In genomic region chr12:55965941-55966407, GRCh38 we compare ENCODE assay signal across 7 cellular contexts. TPM values are rescaled to one million over a fixed set of nuclear protein-coding genes. Genes with fewer than 3 reads are reported as not detected.
DNase-seq lines count a peak whose midpoint lies in the region; TF ChIP-seq lines count a peak whose summit lies in the region.

Gene PMEL (minus strand): TSS chr12:55966042. CDS start chr12:55966011, 31 bp downstream.

- no peaks in the 10 kb centered on the region for H3K9me3 ChIP-seq in H9 (ENCODE audit: control insufficient read depth, low read depth, low read length)
- no peaks in the 10 kb centered on the region for H3K9me3 ChIP-seq in SK-N-MC (ENCODE audit: low read depth, low read length)
- no peaks in the 10 kb centered on the region for H3K9me3 ChIP-seq in neuronal stem cell (replicated peaks in 1 of 2; ENCODE audit: control insufficient read depth in 2 of 2, insufficient read depth in 1 of 2, low read depth in 1 of 2, low read length in 2 of 2)

- peaks cover 15% of the 10 kb centered on the region for H3K23me2 ChIP-seq in H9 (ENCODE audit: insufficient read length, low read depth, low read length, poor library complexity, severe bottlenecking)

- H3K9ac ChIP-seq in H9 (ENCODE audit: extremely low read depth, insufficient read length, low read length) = peak within 1 kb of the TSS; percentile 92
- H3K9ac ChIP-seq in SK-N-MC (ENCODE audit: insufficient read length) = peak within 1 kb of the TSS; percentile 95
- H3K9ac ChIP-seq in neuronal stem cell (ENCODE audit: low read depth, low read length, poor library complexity) = peak within 1 kb of the TSS; percentile 84

- H3K4ac ChIP-seq in H9 (ENCODE audit: low read depth, low read length) (no peak within 1 kb of the TSS), neuronal stem cell (ENCODE audit: low read length) (peak within 1 kb of the TSS; percentile 5)

- H3T11ph ChIP-seq in H9 (ENCODE audit: low read length) = no peak within 1 kb of the TSS

- H3K27ac ChIP-seq in H9 (ENCODE audit: insufficient read length, low read depth, low read length) = peak within 1 kb of the TSS; percentile 46
- 0 out of 2 replicates have a peak within 1 kb of the TSS, but pooled peaks have one; percentile 37 for H3K27ac ChIP-seq in SK-N-MC
- peak within 1 kb of the TSS; percentile 80 for H3K27ac ChIP-seq in neuronal stem cell (replicated peaks; ENCODE audit: low read length)

- no peak within 1 kb of the TSS for H4K5ac ChIP-seq in H9 (ENCODE audit: insufficient read length, low read depth, low read length)

- H3K4me1 Mint-ChIP-seq in H9 = peaks cover 22 to 28% of the 10 kb centered on the region in 2 experiments

- H2BK12ac ChIP-seq in H9 (ENCODE audit: insufficient read length, low read depth, low read length) = no peak within 1 kb of the TSS
- H2BK12ac ChIP-seq in neuronal stem cell (ENCODE audit: low read length) = no peak within 1 kb of the TSS

- H3K27me3 ChIP-seq in H9 (ENCODE audit: insufficient read depth, low read length) (no peaks in the 10 kb centered on the region), neuronal stem cell (ENCODE audit: control insufficient read depth in 3 of 3, insufficient read depth in 3 of 3, low read depth in 1 of 3, low read length in 3 of 3) (no peaks in the 10 kb centered on the region)

- no peak within 1 kb of the TSS for H2BK20ac ChIP-seq in H9 (ENCODE audit: low read depth, low read length, poor library complexity, severe bottlenecking)

- DNase-seq in H9 (peak; percentile 66), SK-N-MC (ENCODE audit: low read depth, low spot score) (no peak), fibroblast of mammary gland (ENCODE audit: low read depth) (peak; percentile 11), neuronal stem cell (ENCODE audit: low spot score) (peak; percentile 65), NCI-H69 (lab: John Stamatoyannopoulos, UW) (no peak), inferior parietal cortex (ENCODE audit: extremely low spot score) (no peak)
- DNase-seq in activated CD4-positive, CD25-positive, alpha-beta regulatory T cell (lab: John Stamatoyannopoulos, UW) = no peak

- no peaks in the 10 kb centered on the region for H4K20me1 ChIP-seq in H9 (ENCODE audit: control insufficient read depth, insufficient read depth, insufficient read length)

- no peak within 1 kb of the TSS for H2BK5ac ChIP-seq in H9 (ENCODE audit: insufficient read length, low read length)
- peak within 1 kb of the TSS; percentile 70 for H2BK5ac ChIP-seq in neuronal stem cell (ENCODE audit: low read length)

- H3K23ac ChIP-seq in H9 (ENCODE audit: insufficient read length, low read depth, low read length) = no peak within 1 kb of the TSS
- H3K23ac ChIP-seq in neuronal stem cell (ENCODE audit: low read depth, low read length, poor library complexity) = peak within 1 kb of the TSS; percentile 20

- H4K91ac ChIP-seq in H9 (ENCODE audit: insufficient read length, low read depth, low read length) (no peak within 1 kb of the TSS), neuronal stem cell (ENCODE audit: low read depth, low read length, poor library complexity) (no peak within 1 kb of the TSS)

- H3K36me3 Mint-ChIP-seq in H9 (ENCODE audit: insufficient read depth in 1 of 3, low read depth in 3 of 3) = peaks cover 9 to 33% (median 28%) of the 10 kb centered on the region in 3 experiments; a peak in 6 of 7 replicates

- TF ChIP-seq CTCF in H9 (conservative IDR thresholded peaks at IDR 0.05) (no peak), fibroblast of mammary gland (conservative IDR thresholded peaks at IDR 0.05; ENCODE audit: control insufficient read depth, insufficient read depth, low read depth, low read length) (no peak)

- peaks cover 3% of the 10 kb centered on the region; the same call in 1 of the 2 replicates for H3K4me1 ChIP-seq in H9 (ENCODE audit: insufficient read depth, low read length)
- peaks cover 8 to 20% of the 10 kb centered on the region in 2 donors for H3K4me1 ChIP-seq in neuronal stem cell (ENCODE audit: control insufficient read depth in 2 of 2, insufficient read depth in 1 of 2, low read depth in 1 of 2, low read length in 2 of 2)

- H3K27ac Mint-ChIP-seq in H9 = peak within 1 kb of the TSS; percentile 92 to 98 (median 97)

- H2AFZ ChIP-seq in H9 (ENCODE audit: low read length) (no peak within 1 kb of the TSS), neuronal stem cell (ENCODE audit: low read length) (peak within 1 kb of the TSS; percentile 97)

- no peak within 1 kb of the TSS for H4K8ac ChIP-seq in H9 (replicated peaks; ENCODE audit: insufficient read length, low read depth, low read length)
- no peak within 1 kb of the TSS for H4K8ac ChIP-seq in neuronal stem cell (ENCODE audit: low read depth, low read length)

- H3K14ac ChIP-seq in H9 (ENCODE audit: insufficient read depth, low read length) = no peak within 1 kb of the TSS; the same call in 1 of the 2 replicates
- H3K14ac ChIP-seq in neuronal stem cell (ENCODE audit: low read length) = no peak within 1 kb of the TSS

- H3K4me2 ChIP-seq in H9 (ENCODE audit: insufficient read depth, insufficient read length, low read length) (peak within 1 kb of the TSS; percentile 93), neuronal stem cell (ENCODE audit: insufficient read depth, low read length, poor library complexity, severe bottlenecking) (peak within 1 kb of the TSS; percentile 79)

- no peak within 1 kb of the TSS for H2BK15ac ChIP-seq in H9 (ENCODE audit: low read depth, low read length)
- H2BK15ac ChIP-seq in neuronal stem cell (ENCODE audit: low read length) = peak within 1 kb of the TSS; percentile 19

- H3K4me3 Mint-ChIP-seq in H9 = peak within 1 kb of the TSS; percentile 96 to 99

- no peaks in the 10 kb centered on the region; the same call in 1 of the 2 replicates for H3K79me2 ChIP-seq in H9 (ENCODE audit: insufficient read depth, low read length)

- H3K36me3 ChIP-seq in SK-N-MC (ENCODE audit: insufficient read depth, low read length) = peaks cover 23% of the 10 kb centered on the region
- H3K36me3 ChIP-seq in neuronal stem cell (replicated peaks in 1 of 2; ENCODE audit: control insufficient read depth in 2 of 2, insufficient read depth in 2 of 2, low read length in 2 of 2) = peaks cover 13 to 34% of the 10 kb centered on the region in 2 donors

- WGBS in H9 (ENCODE audit: extremely low coverage, insufficient read length, low lambda C conversion rate) = no CpG with 5 or more reads among the region's 4 CpGs
- no CpG with 5 or more reads among the region's 4 CpGs for WGBS in neuronal stem cell (ENCODE audit: extremely low coverage in 2 of 2, insufficient read length in 2 of 2, insufficient replicate concordance in 1 of 2), 2 donors

- H3K79me1 ChIP-seq in H9 (ENCODE audit: insufficient read depth, low read depth, low read length, poor library complexity, severe bottlenecking) = no peaks in the 10 kb centered on the region
- H3K79me1 ChIP-seq in neuronal stem cell (ENCODE audit: low read depth, low read length) = peaks cover 1% of the 10 kb centered on the region

- no peaks in the 10 kb centered on the region for H3K9me3 Mint-ChIP-seq in H9

- peak within 1 kb of the TSS; percentile 97 for H3K4me3 ChIP-seq in SK-N-MC
- peak within 1 kb of the TSS; percentile 95 for H3K4me3 ChIP-seq in fibroblast of mammary gland (ENCODE audit: control insufficient read depth, low read depth, low read length)
- peak within 1 kb of the TSS; percentile 82 to 95 for H3K4me3 ChIP-seq in neuronal stem cell (ENCODE audit: low read length in 2 of 2)

- H3K27me3 Mint-ChIP-seq in H9 (ENCODE audit: low read depth) = no peaks in the 10 kb centered on the region

- H2BK120ac ChIP-seq in H9 (ENCODE audit: low read depth, low read length, poor library complexity, severe bottlenecking) (no peak within 1 kb of the TSS), neuronal stem cell (ENCODE audit: low read depth, low read length) (no peak within 1 kb of the TSS)

- no peak within 1 kb of the TSS for H3K18ac ChIP-seq in H9 (ENCODE audit: insufficient read length, low read depth, low read length)
- H3K18ac ChIP-seq in neuronal stem cell (ENCODE audit: low read length) = peak within 1 kb of the TSS; percentile 96

- H3K56ac ChIP-seq in H9 (ENCODE audit: insufficient read length, low read depth, low read length) = no peak within 1 kb of the TSS

- H2AK5ac ChIP-seq in H9 (ENCODE audit: insufficient read length, low read length) = no peak within 1 kb of the TSS
- peak within 1 kb of the TSS; percentile 66 for H2AK5ac ChIP-seq in neuronal stem cell (ENCODE audit: low read depth, low read length)

RNA-seq across cellular contexts. Expression of gene PMEL, which starts in this region (rescaled TPM):
- 71.0 and 72.6 TPM in 2 replicates for total RNA-seq in H9 (2021)
- polyA plus RNA-seq in neuronal stem cell (2013, experiment 1 of 2) = 298 TPM
- 291 TPM for polyA plus RNA-seq in neuronal stem cell (2013, experiment 2 of 2)

Comparison
In these comparisons a context has a peak if more than half of its experiments do, and no peak if none do; other contexts are left out.
1. DNase-seq: peak in H9 (single experiment), fibroblast of mammary gland (single experiment) and neuronal stem cell (single experiment); none in SK-N-MC (single experiment), NCI-H69 (single experiment), inferior parietal cortex (single experiment) and activated CD4-positive, CD25-positive, alpha-beta regulatory T cell (0 of 4).
2. Peak in every context shown above with its lines, with median percentiles within 50 percentile points of each other: H3K27ac ChIP-seq, H3K9ac ChIP-seq and H3K4me3 ChIP-seq.